13 cellular contexts compared by ENCODE assay signal in the genomic region with DNA sequence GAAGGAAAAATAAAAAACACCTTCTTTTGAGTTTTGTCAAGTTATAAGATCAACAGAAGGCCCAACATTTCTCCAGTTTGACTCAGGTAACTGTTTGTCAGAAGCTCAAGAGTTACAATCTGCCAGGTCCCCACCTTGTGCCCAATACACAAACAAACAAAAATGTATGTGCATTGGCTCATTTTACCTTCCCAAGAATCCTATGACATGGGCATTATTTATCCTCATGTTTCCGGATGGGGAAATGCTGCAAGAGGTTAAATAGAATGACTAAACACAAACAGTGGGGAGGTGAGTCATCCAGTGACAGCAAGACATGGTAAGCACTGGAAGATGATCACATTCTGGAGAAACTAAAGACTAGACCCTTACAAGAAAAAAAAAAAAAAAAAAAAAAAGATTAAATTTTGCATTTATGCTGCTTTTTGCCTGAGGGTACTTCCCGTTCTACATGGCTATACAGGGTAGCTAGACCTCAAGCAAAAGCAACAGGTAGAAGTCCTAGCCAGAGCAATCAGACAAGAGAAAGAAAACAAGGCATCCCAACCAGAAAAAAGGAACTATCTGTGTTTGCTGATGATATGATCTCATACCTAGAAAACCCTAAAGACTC. TPM values are rescaled to one million over a fixed set of nuclear protein-coding genes. Genes with fewer than 3 reads are reported as not detected.
A peak's percentile ranks its signal among the peaks of the same experiment; 100 is the strongest.
DNase-seq lines count a peak whose midpoint lies in the region; TF ChIP-seq lines count a peak whose summit lies in the region.
"Had no signal": no experiment of that assay in that cellular context is flagged by ENCODE, and none has a peak within 500 bp of the region (broad histone marks: within the 10 kb centered on the region; RNA-seq: fewer than 3 reads in every experiment).

No MANE protein-coding gene starts in this region.

- H3K27me3 Mint-ChIP-seq in CD8-positive, alpha-beta memory T cell: no peaks in the 10 kb centered on the region
- H3K27me3 Mint-ChIP-seq in T-helper 2 cell treated with Interferon-gamma antibody and Interleukin-4, amounts not matched to agents 5 μg/mL and 100 μg/mL, for 36 hours (ENCODE audit: low read depth): no peaks in the 10 kb centered on the region
- H3K27me3 Mint-ChIP-seq in mesothelial cell of epicardium (ENCODE audit: low read depth): no peaks in the 10 kb centered on the region

- POLR2A ChIA-PET in CD8-positive, alpha-beta memory T cell (lab: Charles Lee): no interaction called here

- H3K27ac ChIP-seq in CD8-positive, alpha-beta memory T cell (ENCODE audit: low read depth, low read length): peak overlapping the region; percentile 26
- H3K27ac ChIP-seq: transverse colon had no signal

- H3K9me3 Mint-ChIP-seq in CD8-positive, alpha-beta memory T cell: no peaks in the 10 kb centered on the region
- H3K9me3 Mint-ChIP-seq in T-helper 2 cell treated with Interferon-gamma antibody and Interleukin-4, amounts not matched to agents 5 μg/mL and 100 μg/mL, for 36 hours: peaks cover 13% of the 10 kb centered on the region
- peaks cover 29% of the 10 kb centered on the region for H3K9me3 Mint-ChIP-seq in mesothelial cell of epicardium

- H3K4me1 Mint-ChIP-seq in CD8-positive, alpha-beta memory T cell: peaks cover 0 to 4% (median 3%) of the 10 kb centered on the region in 3 donors
- H3K4me1 Mint-ChIP-seq in T-helper 2 cell treated with Interferon-gamma antibody and Interleukin-4, amounts not matched to agents 5 μg/mL and 100 μg/mL, for 36 hours (ENCODE audit: low read depth): peaks cover 12% of the 10 kb centered on the region
- peaks cover 5% of the 10 kb centered on the region for H3K4me1 Mint-ChIP-seq in mesothelial cell of epicardium

- H3K4me3 ChIP-seq in CD8-positive, alpha-beta memory T cell (ENCODE audit: low read length): no peak overlapping the region
- H3K4me3 ChIP-seq: transverse colon had no signal

- H3K36me3 ChIP-seq in CD8-positive, alpha-beta memory T cell (ENCODE audit: insufficient read depth, low read length): peaks cover 2% of the 10 kb centered on the region

- CTCF ChIA-PET in CD8-positive, alpha-beta memory T cell (lab: Charles Lee): interaction anchor here (1.2 kb wide), 1 partner anchor 15 kb away, joined by 3 read pairs; no protein-coding TSS in a partner anchor

- TF ChIP-seq CTCF in GM13977 (IDR thresholded peaks at IDR 0.05; ENCODE audit: extremely low read depth, insufficient read depth, missing control alignments) (no peak), mesothelial cell of epicardium (IDR thresholded peaks at IDR 0.05; ENCODE audit: unreplicated experiment) (no peak)

- H3K4me3 Mint-ChIP-seq in CD8-positive, alpha-beta memory T cell: no peak overlapping the region
- no peak overlapping the region for H3K4me3 Mint-ChIP-seq in T-helper 2 cell treated with Interferon-gamma antibody and Interleukin-4, amounts not matched to agents 5 μg/mL and 100 μg/mL, for 36 hours
- no peak overlapping the region for H3K4me3 Mint-ChIP-seq in mesothelial cell of epicardium

- peaks cover 12 to 35% (median 15%) of the 10 kb centered on the region in 3 donors for H3K36me3 Mint-ChIP-seq in CD8-positive, alpha-beta memory T cell
- peaks cover 35% of the 10 kb centered on the region for H3K36me3 Mint-ChIP-seq in T-helper 2 cell treated with Interferon-gamma antibody and Interleukin-4, amounts not matched to agents 5 μg/mL and 100 μg/mL, for 36 hours (ENCODE audit: low read depth)
- peaks cover 46% of the 10 kb centered on the region for H3K36me3 Mint-ChIP-seq in mesothelial cell of epicardium

- in situ Hi-C loops in GM13977 (cut with MboI; ENCODE audit: low pct_unique_long_range_greater_than_20kb, low sequenced_read_pairs, unreplicated experiment): no loop called here

- no peaks in the 10 kb centered on the region for H3K9me3 ChIP-seq in CD8-positive, alpha-beta memory T cell (ENCODE audit: low read length)
- H3K9me3 ChIP-seq: transverse colon had no signal

- H3K27ac Mint-ChIP-seq in CD8-positive, alpha-beta memory T cell: no peak overlapping the region
- no peak overlapping the region for H3K27ac Mint-ChIP-seq in T-helper 2 cell treated with Interferon-gamma antibody and Interleukin-4, amounts not matched to agents 5 μg/mL and 100 μg/mL, for 36 hours
- H3K27ac Mint-ChIP-seq in mesothelial cell of epicardium: no peak overlapping the region

- no peaks in the 10 kb centered on the region for H3K27me3 ChIP-seq in CD8-positive, alpha-beta memory T cell (ENCODE audit: insufficient read depth, low read length, poor library complexity, severe bottlenecking)
- H3K27me3 ChIP-seq: transverse colon had no signal

- no peaks in the 10 kb centered on the region for H3K4me1 ChIP-seq in CD8-positive, alpha-beta memory T cell (ENCODE audit: insufficient read depth, low read length)
- H3K4me1 ChIP-seq: transverse colon had no signal

- no peak for DNase-seq in CD8-positive, alpha-beta memory T cell
- DNase-seq in LHCN-M2 (ENCODE audit: low read depth) (peak; percentile 92), amniotic stem cell (lab: John Stamatoyannopoulos, UW) (peak; percentile 73), lung microvascular endothelial cell (ENCODE audit: low read depth in 2 of 2) (peak; percentile 42 to 96), GM13977 (ENCODE audit: low spot score) (no peak), mesothelial cell of epicardium (ENCODE audit: low spot score in 2 of 2, unreplicated experiment in 2 of 2) (no peak)
- DNase-seq in activated CD8-positive, alpha-beta memory T cell treated with anti-CD3 and anti-CD28 coated beads, Interleukin-2, amount 50 U/mL, for 4 hours: no peak
- no peak for DNase-seq in T-helper 2 cell treated with Interferon-gamma antibody and Interleukin-4, amounts not matched to agents 5 μg/mL and 100 μg/mL, for 36 hours (ENCODE audit: low spot score)
- DNase-seq: cortex of kidney; NCI-H526; stimulated activated CD4-positive, alpha-beta T cell treated with anti-CD3 and anti-CD28 coated beads, Interleukin-15, amount 100 ng/mL, for 24 hours; transverse colon had no signal

RNA-seq across cellular contexts. Expression of a gene that starts 23.6 kb away (rescaled TPM):
- not detected for total RNA-seq in CD8-positive, alpha-beta memory T cell
- not detected for polyA plus RNA-seq in CD8-positive, alpha-beta memory T cell
- not detected in 2 replicates for total RNA-seq in LHCN-M2 (2014; rRNA removed)
- not detected for polyA plus RNA-seq in LHCN-M2 (2012)
- not detected in 2 replicates for total RNA-seq in lung microvascular endothelial cell
- not detected in 3 replicates for total RNA-seq in mesothelial cell of epicardium
- total RNA-seq: liver, transverse colon had no signal
- polyA plus RNA-seq: liver had no signal

RNA-seq across cellular contexts. Expression of a gene that starts 57.4 kb away (rescaled TPM):
- total RNA-seq in CD8-positive, alpha-beta memory T cell: 10 to 100 TPM; 17.3 to 17.6 TPM
- 14.9 TPM for polyA plus RNA-seq in CD8-positive, alpha-beta memory T cell
- total RNA-seq in LHCN-M2 (2014; rRNA removed): 24.7 and 26.5 TPM in 2 replicates
- polyA plus RNA-seq in LHCN-M2 (2012): 8.0 TPM
- total RNA-seq in lung microvascular endothelial cell: 8.3 and 10.9 TPM in 2 replicates
- total RNA-seq in mesothelial cell of epicardium: 20.4 to 21.2 TPM (median 20.7 TPM) in 3 replicates

Comparison
In these comparisons a context has a peak if more than half of its experiments do, and no peak if none do; other contexts are left out.
1. DNase-seq: peak in LHCN-M2 (single experiment), amniotic stem cell (single experiment) and lung microvascular endothelial cell (2 of 2); none in CD8-positive, alpha-beta memory T cell (0 of 5), activated CD8-positive, alpha-beta memory T cell treated with anti-CD3 and anti-CD28 coated beads, Interleukin-2, amount 50 U/mL, for 4 hours (single experiment), GM13977 (single experiment), T-helper 2 cell treated with Interferon-gamma antibody and Interleukin-4, amounts not matched to agents 5 μg/mL and 100 μg/mL, for 36 hours (single experiment) and mesothelial cell of epicardium (0 of 2).